Comparison of ENCODE assay signal across 24 cellular contexts in genomic region chr4:22457348-22457747, GRCh38. TPM values are rescaled to one million over a fixed set of nuclear protein-coding genes. Genes with fewer than 3 reads are reported as not detected.
DNase-seq lines count a peak whose midpoint lies in the region; ATAC-seq and TF ChIP-seq lines count a peak whose summit lies in the region.
"Had no signal": no experiment of that assay in that cellular context is flagged by ENCODE, and none has a peak within 500 bp of the region (broad histone marks: within the 10 kb centered on the region; RNA-seq: fewer than 3 reads in every experiment).

No MANE protein-coding gene starts in this region.

- in situ Hi-C loops in GM13977 (cut with MboI; ENCODE audit: low pct_unique_long_range_greater_than_20kb, low sequenced_read_pairs, unreplicated experiment), result no loop called here

- CTCF ChIA-PET in SK-N-SH (lab: Yijun Ruan, JAX), result no interaction called here
- CTCF ChIA-PET in RWPE1 (lab: Yijun Ruan, JAX), result no interaction called here

- H2AFZ ChIP-seq in SK-N-SH (ENCODE audit: low read depth), result no peak overlapping the region

- no peak overlapping the region for H3K9ac ChIP-seq in SK-N-SH
- H3K9ac ChIP-seq: BLaER1 had no signal

- H4K20me1 ChIP-seq in SK-N-SH (ENCODE audit: insufficient read depth), result no peaks in the 10 kb centered on the region

- H3K4me3 ChIP-seq in SK-N-SH (ENCODE audit: low read depth in 2 of 2, low read length in 1 of 2), result no peak overlapping the region
- no peak overlapping the region for H3K4me3 ChIP-seq in SJCRH30
- H3K4me3 ChIP-seq in psoas muscle, result no peak overlapping the region
- H3K4me3 ChIP-seq: BLaER1, GM12878 had no signal

- no peak overlapping the region for H3K4me2 ChIP-seq in SK-N-SH
- H3K4me2 ChIP-seq: BLaER1 had no signal

- H3K27me3 ChIP-seq in SK-N-SH (ENCODE audit: insufficient read depth) (no peaks in the 10 kb centered on the region), SJCRH30 (no peaks in the 10 kb centered on the region), psoas muscle (ENCODE audit: insufficient read depth in 3 of 3, low read length in 2 of 3) (no peaks in the 10 kb centered on the region)
- H3K27me3 ChIP-seq: BE2C, BLaER1 had no signal

- H3K9me3 ChIP-seq in SK-N-SH (no peaks in the 10 kb centered on the region), SJCRH30 (replicated peaks) (no peaks in the 10 kb centered on the region), psoas muscle (no peaks in the 10 kb centered on the region)
- H3K9me3 ChIP-seq: BE2C, BLaER1 had no signal

- peaks cover 4 to 5% of the 10 kb centered on the region in 2 experiments for H3K36me3 ChIP-seq in SK-N-SH (replicated peaks in 1 of 2; ENCODE audit: control insufficient read depth in 1 of 2, insufficient read depth in 2 of 2, low read length in 1 of 2)
- peaks cover 14% of the 10 kb centered on the region; the same call in 1 of the 2 replicates for H3K36me3 ChIP-seq in SJCRH30
- H3K36me3 ChIP-seq in psoas muscle (ENCODE audit: insufficient read depth in 1 of 2, low read depth in 1 of 2), result peaks cover 0 to 5% of the 10 kb centered on the region in 2 donors

- intact Hi-C loops in psoas muscle (cut with DNase I), result loop anchor here (5.0 kb wide), 1 partner anchor 60 kb away; the partner anchor contains the start of gene ADGRA3 (in 2 of the 2)

- H3K27ac ChIP-seq in SK-N-SH (ENCODE audit: low read depth in 2 of 2, low read length in 1 of 2), result no peak overlapping the region
- H3K27ac ChIP-seq in SJCRH30, result peak overlapping the region; percentile 93
- peak overlapping the region; percentile 86 for H3K27ac ChIP-seq in psoas muscle
- no peak overlapping the region for H3K27ac ChIP-seq in RWPE1
- H3K27ac ChIP-seq: BLaER1 had no signal

- no peak for TF ChIP-seq CTCF in SK-N-SH (IDR thresholded peaks at IDR 0.05)
- no peak for TF ChIP-seq CTCF in psoas muscle (IDR thresholded peaks at IDR 0.05)
- no peak for TF ChIP-seq CTCF in RWPE1 (conservative IDR thresholded peaks at IDR 0.05; ENCODE audit: low read depth)
- TF ChIP-seq CTCF in GM13977 (IDR thresholded peaks at IDR 0.05; ENCODE audit: extremely low read depth, insufficient read depth, missing control alignments), result no peak

- H3K9me2 ChIP-seq in SK-N-SH, result no peaks in the 10 kb centered on the region

- 50% methylated on average over 3 of the region's 3 CpGs for WGBS in SK-N-SH (ENCODE audit: low lambda C conversion rate)
- 80 to 88% (median 84%) methylated on average over 3 of the region's 3 CpGs for WGBS in psoas muscle, 3 donors

- H3F3A ChIP-seq in SK-N-SH (replicated peaks; ENCODE audit: insufficient read depth), result no peaks in the 10 kb centered on the region

- TF ChIP-seq RAD21 in SK-N-SH (IDR thresholded peaks at IDR 0.05; ENCODE audit: low read length), result no peak

- H3K79me2 ChIP-seq in SK-N-SH (ENCODE audit: insufficient read depth), result no peaks in the 10 kb centered on the region

- H3K4me1 ChIP-seq in SK-N-SH (ENCODE audit: control insufficient read depth in 1 of 2, insufficient read depth in 2 of 2, low read depth in 1 of 2, low read length in 1 of 2) (peaks cover 0 to 10% of the 10 kb centered on the region in 2 experiments; a peak in 2 of 4 replicates), SJCRH30 (peaks cover 26% of the 10 kb centered on the region), psoas muscle (peaks cover 34% of the 10 kb centered on the region)
- H3K4me1 ChIP-seq: BLaER1 had no signal

- peak; percentile 76 for ATAC-seq in SK-N-SH treated with all-trans-retinoic acid at 6 μM for 48 hours
- no peak for ATAC-seq in psoas muscle
- ATAC-seq: GM12878 had no signal

- DNase-seq in SK-N-SH, result no peak
- DNase-seq in SJCRH30, result no peak
- peak; percentile 66 for DNase-seq in SK-N-DZ (ENCODE audit: low spot score)
- no peak for DNase-seq in psoas muscle
- no peak for DNase-seq in RWPE1 (ENCODE audit: low spot score)
- no peak for DNase-seq in GM13977 (ENCODE audit: low spot score)
- DNase-seq in activated T-cell treated with anti-CD3 and anti-CD28 coated beads for 4 hours, result no peak
- DNase-seq: 8988T; ACHN; C1 segment of cervical spinal cord; CD4-positive, alpha-beta memory T cell; CD4-positive, CD25-positive, alpha-beta regulatory T cell; CD8-positive, alpha-beta memory T cell; COR-L47; DMS 273 treated with DMSO at 0.1 percent for 48 hours; DMS153; DND-41; EL; GDM1 had no signal

- TF ChIP-seq EP300 in SK-N-SH (IDR thresholded peaks at IDR 0.05; ENCODE audit: borderline replicate concordance in 1 of 2, low read depth in 1 of 2, low read length in 1 of 2), result no peak

- POLR2A ChIA-PET in SK-N-SH (lab: Yijun Ruan, JAX) (no interaction called here), RWPE1 (lab: Yijun Ruan, JAX; ENCODE audit: low non-redundant PET) (no interaction called here)

TF ChIP-seq in SK-N-SH treated with all-trans-retinoic acid at 6 μM for 48 hours, 23 proteins besides CTCF, POLR2A, EP300 and RAD21:
- TF ChIP-seq SNAI2 (CRISPR knock-in tag; IDR thresholded peaks at IDR 0.05) (0 out of 2 replicates have a peak, but pooled peaks have one; percentile 32), TCF4 (CRISPR knock-in tag; IDR thresholded peaks at IDR 0.05; ENCODE audit: borderline replicate concordance) (peak; percentile 66; the same call in 1 of the 2 replicates), ZFP3 (CRISPR knock-in tag; IDR thresholded peaks at IDR 0.05) (no peak), ISL1 (CRISPR knock-in tag; IDR thresholded peaks at IDR 0.05) (peak; percentile 82)
TF ChIP-seq in SK-N-SH treated with all-trans-retinoic acid at 6 μM for 48 hours: peak in this region for 3.

TF ChIP-seq in SK-N-SH, 30 proteins besides CTCF, POLR2A, EP300 and RAD21:
- TF ChIP-seq TCF12 (IDR thresholded peaks at IDR 0.05) (no peak), REST (IDR thresholded peaks at IDR 0.05; ENCODE audit: low read depth, low read length) (no peak)

RNA-seq across cellular contexts. Expression of gene ADGRA3, which starts 58.5 kb away (rescaled TPM):
- polyA plus RNA-seq in SK-N-SH (2012; rRNA removed), result 11.8 and 13.7 TPM in 2 replicates
- polyA plus RNA-seq in SK-N-SH (2012; cell fraction: cytosol; rRNA removed), result 14.7 and 15.2 TPM in 2 replicates
- polyA plus RNA-seq in SK-N-SH (2012; cell fraction: nucleus; rRNA removed), result 19.4 and 28.1 TPM in 2 replicates
- total RNA-seq in SJCRH30 (2014; rRNA removed; shearing (Covaris generic)), result 104 TPM in 2 replicates
- polyA plus RNA-seq in SK-N-DZ (2014; cell fraction: cytosol; rRNA removed), result 51.7 and 53.5 TPM in 2 replicates
- polyA plus RNA-seq in SK-N-DZ (2014; cell fraction: nucleus; rRNA removed), result 115 and 182 TPM in 2 replicates
- 10 to 100 TPM; 19.0 to 32.1 (median 23.2) TPM for total RNA-seq in psoas muscle
- 10 to 100 TPM in 2 of 3 donors, 1 to 10 TPM in 1; 7.4 to 17.5 (median 16.9) TPM for polyA plus RNA-seq in psoas muscle
- polyA plus RNA-seq: CD14-positive monocyte had no signal

Comparison
In these comparisons a context has a peak if more than half of its experiments do, and no peak if none do; other contexts are left out.
1. H3K27ac ChIP-seq: peak in SJCRH30 (single experiment) and psoas muscle (single experiment); none in SK-N-SH (0 of 2) and RWPE1 (single experiment).